20 cellular contexts compared by ENCODE assay signal in the genomic region with DNA sequence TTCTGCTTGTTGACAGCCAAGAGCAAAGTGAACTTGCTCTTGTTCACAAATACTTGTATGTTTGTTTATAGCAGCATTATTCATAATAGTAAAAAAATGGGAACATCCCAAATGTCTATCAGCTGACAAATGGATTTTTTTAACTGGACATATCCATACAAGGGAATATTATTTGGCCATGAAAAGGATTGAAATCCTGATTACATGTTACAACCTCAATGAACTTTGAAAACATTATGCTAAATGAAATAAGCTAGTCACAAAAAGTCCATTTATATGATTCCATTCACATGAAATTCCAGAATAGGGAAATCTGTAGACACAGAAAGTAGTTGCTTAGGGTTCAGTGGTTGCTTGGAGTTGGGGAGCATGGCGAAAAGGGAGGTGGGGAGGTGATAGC. TPM values are rescaled to one million over a fixed set of nuclear protein-coding genes. Genes with fewer than 3 reads are reported as not detected.
DNase-seq lines count a peak whose midpoint lies in the region; ATAC-seq, FAIRE-seq and TF ChIP-seq lines count a peak whose summit lies in the region.
"Had no signal": no experiment of that assay in that cellular context is flagged by ENCODE, and none has a peak within 500 bp of the region (broad histone marks: within the 10 kb centered on the region; RNA-seq: fewer than 3 reads in every experiment).

No MANE protein-coding gene starts in this region.

- H3K9me3 ChIP-seq in K562 (replicated peaks; ENCODE audit: control insufficient read depth, insufficient read depth, low read depth, low read length) = no peaks in the 10 kb centered on the region
- no peaks in the 10 kb centered on the region for H3K9me3 ChIP-seq in pancreas

- H2AFZ ChIP-seq in K562 (ENCODE audit: low read depth, low read length) = no peak overlapping the region

- DNase-seq in H54 (ENCODE audit: insufficient read length, low spot score) = no peak
- DNase-seq in K562 (ENCODE audit: extremely low read depth in 1 of 4, low spot score in 3 of 4) = no peak
- no peak for DNase-seq in pancreas
- DNase-seq in GM19240 (ENCODE audit: insufficient read length, low spot score) = no peak
- DNase-seq in sciatic nerve (ENCODE audit: low spot score) = no peak
- no peak for DNase-seq in activated naive CD4-positive, alpha-beta T cell (lab: John Stamatoyannopoulos, UW)
- DNase-seq: 8988T; ACHN; AML-193; Caco-2; Calu3; CD4-positive, alpha-beta T cell; CD8-positive, alpha-beta T cell; DMS79 treated with DMSO at 0.1 percent for 48 hours; GF-D8 had no signal

- TF ChIP-seq CTCF in K562 (IDR thresholded peaks at IDR 0.05 in 2 of 3, conservative IDR thresholded peaks at IDR 0.05 in 1 of 3; ENCODE audit: insufficient read depth in 2 of 3, low read depth in 1 of 3, low read length in 3 of 3) = no peak
- no peak for TF ChIP-seq CTCF in pancreas (IDR thresholded peaks at IDR 0.05)

- H3K27me3 ChIP-seq in K562 (ENCODE audit: control insufficient read depth in 2 of 2, insufficient read depth in 2 of 2, low read length in 2 of 2) (no peaks in the 10 kb centered on the region), pancreas (no peaks in the 10 kb centered on the region)
- H3K27me3 ChIP-seq: BLaER1 treated with 17β-estradiol and CSF1 and Interleukin-3, amounts not matched to agents 10 nM and 100 nM had no signal

- no peak overlapping the region for H3K4me2 ChIP-seq in K562 (ENCODE audit: insufficient read depth, low read length)
- H3K4me2 ChIP-seq: BLaER1 treated with 17β-estradiol and CSF1 and Interleukin-3, amounts not matched to agents 10 nM and 100 nM had no signal

- intact Hi-C loops in K562 (cut with micrococcal nuclease) (no loop called here), pancreas (cut with DNase I) (no loop called here), sciatic nerve (cut with DNase I) (no loop called here)

- H3K4me3 ChIP-seq in K562 = no peak overlapping the region
- no peak overlapping the region for H3K4me3 ChIP-seq in pancreas
- H3K4me3 ChIP-seq: BLaER1 treated with 17β-estradiol and CSF1 and Interleukin-3, amounts not matched to agents 10 nM and 100 nM had no signal

- no TSS peak for BruUV-seq in K562 (replicated peaks; lab: Mats Ljungman, UMichigan)

- H3K9me1 ChIP-seq in K562 (ENCODE audit: control insufficient read depth, insufficient read depth, low read length) = no peaks in the 10 kb centered on the region

- FAIRE-seq in H54 (lab: Jason Lieb, UNC) = peak; percentile 75
- no peak for FAIRE-seq in K562 (lab: Jason Lieb, UNC)
- FAIRE-seq in pancreas (lab: Jason Lieb, UNC) = peak; percentile 20
- FAIRE-seq: A204.1, D721Med, GM12891 had no signal

- in situ Hi-C loops in K562 (cut with MboI) = no loop called here

- H3K36me3 ChIP-seq in K562 (ENCODE audit: control insufficient read depth, insufficient read depth, low read length) (peaks cover 70% of the 10 kb centered on the region), pancreas (peaks cover 0 to 17% (median 5%) of the 10 kb centered on the region in 3 donors)

- H3K9ac ChIP-seq in K562 (ENCODE audit: insufficient read depth in 1 of 2, low read depth in 2 of 2, low read length in 2 of 2) = no peak overlapping the region
- H3K9ac ChIP-seq: BLaER1 treated with 17β-estradiol and CSF1 and Interleukin-3, amounts not matched to agents 10 nM and 100 nM had no signal

- WGBS in K562 (ENCODE audit: insufficient coverage, low coverage, missing lambda C conversion rate) = 100% methylated on average over 1 of the region's 1 CpG
- 100% methylated on average over 1 of the region's 1 CpG for WGBS in pancreas, 2 donors

- TF ChIP-seq RAD21 in K562 (CRISPR knock-in tag; conservative IDR thresholded peaks at IDR 0.05 in 1 of 2, IDR thresholded peaks at IDR 0.05 in 1 of 2) = no peak

- no peak for TF ChIP-seq EP300 in K562 (IDR thresholded peaks at IDR 0.05; ENCODE audit: low read length)

- no peak for ATAC-seq in K562
- ATAC-seq in pancreas = no peak
- no peak for ATAC-seq in sciatic nerve
- ATAC-seq: CD8-positive, alpha-beta T cell had no signal

- CTCF ChIA-PET in K562 (lab: Yijun Ruan, JAX; ENCODE audit: low intra/inter-chr PET ratio) = no interaction called here

- H3K4me1 ChIP-seq in K562 (replicated peaks in 1 of 2; ENCODE audit: control insufficient read depth in 2 of 2, insufficient read depth in 2 of 2, low read length in 2 of 2) = no peaks in the 10 kb centered on the region
- H3K4me1 ChIP-seq in pancreas = no peaks in the 10 kb centered on the region
- H3K4me1 ChIP-seq: BLaER1 treated with 17β-estradiol and CSF1 and Interleukin-3, amounts not matched to agents 10 nM and 100 nM; Caco-2 had no signal

- H4K20me1 ChIP-seq in K562 (replicated peaks; ENCODE audit: control insufficient read depth, insufficient read depth, low read length) = no peaks in the 10 kb centered on the region
- H4K20me1 ChIP-seq: BLaER1 treated with 17β-estradiol and CSF1 and Interleukin-3, amounts not matched to agents 10 nM and 100 nM had no signal

- POLR2A ChIA-PET in K562 (lab: Yijun Ruan, JAX) = interaction anchor here (1.0 kb wide), 1 partner anchor 27 kb away, joined by 4 read pairs; no protein-coding TSS in a partner anchor

- TF ChIP-seq POLR2A in H54 (IDR thresholded peaks at IDR 0.05; ENCODE audit: low read depth, low read length) = no peak
- TF ChIP-seq POLR2A in K562 (conservative IDR thresholded peaks at IDR 0.05) = no peak

- H3K79me2 ChIP-seq in K562 (ENCODE audit: control insufficient read depth, insufficient read depth, low read length) = peaks cover 7% of the 10 kb centered on the region; the same call in 2 of the 3 replicates

- H3K27ac ChIP-seq in K562 (ENCODE audit: extremely low read depth, low read depth, low read length) (no peak overlapping the region), pancreas (no peak overlapping the region)
- H3K27ac ChIP-seq: BLaER1 treated with 17β-estradiol and CSF1 and Interleukin-3, amounts not matched to agents 10 nM and 100 nM; C4-2B had no signal

TF ChIP-seq in K562, 482 proteins besides CTCF, POLR2A, EP300 and RAD21:
- peak; percentile 46 for TF ChIP-seq ZNF146 (CRISPR knock-in tag; IDR thresholded peaks at IDR 0.05; ENCODE audit: unreplicated experiment)
- no peak for TF ChIP-seq GATA2 (CRISPR knock-in tag; IDR thresholded peaks at IDR 0.05)
- TF ChIP-seq RBM25 (IDR thresholded peaks at IDR 0.05; ENCODE audit: low read depth, low read length, severe bottlenecking) = peak; percentile 11

RNA-seq across cellular contexts. Expression of gene BAG2, which starts 28.4 kb away (rescaled TPM):
- total RNA-seq in K562 (2011; cell fraction: chromatin; rRNA removed; ENCODE audit: low replicate concordance) = 4.4 and 16.7 TPM in 2 replicates
- 3.8 and 5.3 TPM in 2 replicates for total RNA-seq in K562 (2011; cell fraction: nucleolus; rRNA removed)
- 10.3 and 19.5 TPM in 2 replicates for total RNA-seq in K562 (2011; cell fraction: nucleoplasm; rRNA removed)
- 12.8 and 13.8 TPM in 2 replicates for total RNA-seq in K562 (2014; rRNA removed)
- total RNA-seq in K562 (2014; rRNA removed; fragmentation: Illumina TruSeq; extraction: Trizol) = 20.3 and 21.2 TPM in 2 replicates
- 17.6 and 19.7 TPM in 2 replicates for total RNA-seq in K562 (2015; rRNA removed; fragmentation: Illumina TruSeq; extraction: Trizol)
- total RNA-seq in K562 (2021) = 17.6 and 19.9 TPM in 2 replicates
- 14.5 and 20.7 TPM in 2 replicates for polyA plus RNA-seq in K562 (2011; rRNA removed)
- polyA plus RNA-seq in K562 (2011; cell fraction: cytosol; rRNA removed) = 5.9 and 7.0 TPM in 2 replicates
- polyA plus RNA-seq in K562 (2011; cell fraction: nucleus; rRNA removed) = 3.3 and 4.5 TPM in 2 replicates
- polyA plus RNA-seq in K562 (2012) = 8.9 and 12.9 TPM in 2 replicates
- polyA plus RNA-seq in K562 (2014; fragmentation: Illumina TruSeq; extraction: Trizol) = 15.6 and 18.7 TPM in 2 replicates
- polyA plus RNA-seq in K562 (2014; fragmentation: Nextera tagmentation; extraction: Ambion mirVana) = 10 to 100 TPM; 12.8 to 14.0 TPM
- 14.5 and 15.3 TPM in 2 replicates for polyA plus RNA-seq in K562 (2014; rRNA removed)
- polyA minus RNA-seq in K562 (2011; rRNA and poly(A)+ RNA removed) = 14.5 and 15.8 TPM in 2 replicates
- polyA minus RNA-seq in K562 (2011; cell fraction: cytosol; rRNA and poly(A)+ RNA removed) = 5.5 and 6.9 TPM in 2 replicates
- 8.5 and 12.8 TPM in 2 replicates for polyA minus RNA-seq in K562 (2011; cell fraction: nucleus; rRNA and poly(A)+ RNA removed)
- 1 to 10 TPM in 2 of 6 donors, under 1 TPM in 4; 0.46 to 1.6 (median 0.97) TPM for total RNA-seq in pancreas
- polyA plus RNA-seq in pancreas = 1 to 10 TPM in 1 of 2 donors, under 1 TPM in 1; 0.72 to 1.5 TPM
- total RNA-seq in sciatic nerve = 6.1 TPM

RNA-seq across cellular contexts. Expression of gene ZNF451, which starts 53.7 kb away (rescaled TPM):
- 123 and 395 TPM in 2 replicates for total RNA-seq in K562 (2011; cell fraction: chromatin; rRNA removed; ENCODE audit: low replicate concordance)
- 78.0 and 120 TPM in 2 replicates for total RNA-seq in K562 (2011; cell fraction: nucleolus; rRNA removed)
- 158 and 184 TPM in 2 replicates for total RNA-seq in K562 (2011; cell fraction: nucleoplasm; rRNA removed)
- 38.3 and 47.2 TPM in 2 replicates for total RNA-seq in K562 (2014; rRNA removed)
- total RNA-seq in K562 (2014; rRNA removed; fragmentation: Illumina TruSeq; extraction: Trizol) = 72.3 and 88.0 TPM in 2 replicates
- 53.3 and 55.5 TPM in 2 replicates for total RNA-seq in K562 (2015; rRNA removed; fragmentation: Illumina TruSeq; extraction: Trizol)
- 56.2 and 58.4 TPM in 2 replicates for total RNA-seq in K562 (2021)
- 67.3 and 74.3 TPM in 2 replicates for polyA plus RNA-seq in K562 (2011; rRNA removed)
- 10.6 and 21.5 TPM in 2 replicates for polyA plus RNA-seq in K562 (2011; cell fraction: cytosol; rRNA removed)
- polyA plus RNA-seq in K562 (2011; cell fraction: nucleus; rRNA removed) = 57.8 and 70.7 TPM in 2 replicates
- 16.8 and 21.0 TPM in 2 replicates for polyA plus RNA-seq in K562 (2012)
- polyA plus RNA-seq in K562 (2014; fragmentation: Illumina TruSeq; extraction: Trizol) = 29.5 and 34.4 TPM in 2 replicates
- 10 to 100 TPM; 16.1 to 17.3 TPM for polyA plus RNA-seq in K562 (2014; fragmentation: Nextera tagmentation; extraction: Ambion mirVana)
- 23.0 and 27.1 TPM in 2 replicates for polyA plus RNA-seq in K562 (2014; rRNA removed)
- polyA minus RNA-seq in K562 (2011; rRNA and poly(A)+ RNA removed) = 196 and 226 TPM in 2 replicates
- 44.8 and 52.7 TPM in 2 replicates for polyA minus RNA-seq in K562 (2011; cell fraction: cytosol; rRNA and poly(A)+ RNA removed)
- 127 and 217 TPM in 2 replicates for polyA minus RNA-seq in K562 (2011; cell fraction: nucleus; rRNA and poly(A)+ RNA removed)
- total RNA-seq in pancreas = 10 to 100 TPM; 15.8 to 26.7 (median 21.5) TPM
- polyA plus RNA-seq in pancreas = 10 to 100 TPM in 1 of 2 donors, 1 to 10 TPM in 1; 9.4 to 16.8 TPM
- 68.1 TPM for total RNA-seq in sciatic nerve
